16 cellular contexts compared by ENCODE assay signal in genomic region chr1:24202556-24202955, GRCh38. TPM values are rescaled to one million over a fixed set of nuclear protein-coding genes. Genes with fewer than 3 reads are reported as not detected.
DNase-seq lines count a peak whose midpoint lies in the region; ATAC-seq, FAIRE-seq and TF ChIP-seq lines count a peak whose summit lies in the region.
"Had no signal": no experiment of that assay in that cellular context is flagged by ENCODE, and none has a peak within 500 bp of the region (broad histone marks: within the 10 kb centered on the region; RNA-seq: fewer than 3 reads in every experiment).

No MANE protein-coding gene starts in this region.

- H2AFZ ChIP-seq in MM.1S (ENCODE audit: low read length): no peak overlapping the region
- no peak overlapping the region for H2AFZ ChIP-seq in SU-DHL-6 (ENCODE audit: low read depth, low read length, severe bottlenecking)

- H3K4me3 ChIP-seq in MM.1S (ENCODE audit: low read length): no peak overlapping the region
- H3K4me3 ChIP-seq in SU-DHL-6 (ENCODE audit: insufficient read depth, low read length, poor library complexity, severe bottlenecking): peak overlapping the region; percentile 83
- H3K4me3 ChIP-seq in kidney (ENCODE audit: low read length in 2 of 2): no peak overlapping the region
- H3K4me3 ChIP-seq: lung, ovary, right lobe of liver had no signal

- no peak overlapping the region for H3K4me3 Mint-ChIP-seq in type B pancreatic cell
- H3K4me3 Mint-ChIP-seq: activated CD4-positive, alpha-beta T cell treated with anti-CD3 and anti-CD28 coated beads for 36 hours; activated T-helper 17 cell treated with anti-CD3 and anti-CD28 coated beads, Interleukin-2, amount 50 U/mL, for 72 hours; H9 had no signal

- H3K27me3 ChIP-seq in MM.1S (replicated peaks; ENCODE audit: insufficient read depth, low read length): no peaks in the 10 kb centered on the region
- no peaks in the 10 kb centered on the region for H3K27me3 ChIP-seq in SU-DHL-6 (ENCODE audit: low read length)
- H3K27me3 ChIP-seq: ovary, right lobe of liver had no signal

- no peaks in the 10 kb centered on the region for H4K20me1 ChIP-seq in MM.1S (ENCODE audit: insufficient read depth, low read length)
- H4K20me1 ChIP-seq in SU-DHL-6 (ENCODE audit: low read depth, low read length): no peaks in the 10 kb centered on the region

- intact Hi-C loops in kidney (cut with DNase I): no loop called here

- DNase-seq in MM.1S (no peak), kidney (peak; percentile 63), type B pancreatic cell (ENCODE audit: extremely low spot score, unreplicated experiment) (no peak), HTR-8/SVneo (ENCODE audit: insufficient read length, low spot score) (no peak)
- no peak for DNase-seq in NK-92 treated with Interleukin-12 subunit alpha and Interleukin-12 subunit beta, amount 100 ng/mL, for 24 hours (lab: John Stamatoyannopoulos, UW)

- H3K79me2 ChIP-seq in MM.1S (ENCODE audit: low read length) (no peaks in the 10 kb centered on the region), SU-DHL-6 (ENCODE audit: insufficient read depth, low read length) (peaks cover 54% of the 10 kb centered on the region)

- H3K4me2 ChIP-seq in MM.1S (ENCODE audit: low read depth, low read length): peak overlapping the region; percentile 81
- peak overlapping the region; percentile 99 for H3K4me2 ChIP-seq in SU-DHL-6 (ENCODE audit: low read depth, low read length, poor library complexity, severe bottlenecking)

- H3K9me3 Mint-ChIP-seq in type B pancreatic cell: no peaks in the 10 kb centered on the region
- H3K9me3 Mint-ChIP-seq: activated T-helper 17 cell treated with anti-CD3 and anti-CD28 coated beads, Interleukin-2, amount 50 U/mL, for 72 hours; H9; naive B cell had no signal

- H3K27ac Mint-ChIP-seq in type B pancreatic cell: peak overlapping the region; percentile 66
- H3K27ac Mint-ChIP-seq: activated CD4-positive, alpha-beta T cell treated with anti-CD3 and anti-CD28 coated beads for 36 hours; activated T-helper 17 cell treated with anti-CD3 and anti-CD28 coated beads, Interleukin-2, amount 50 U/mL, for 72 hours; H9 had no signal

- H3K9me2 ChIP-seq in MM.1S (replicated peaks; ENCODE audit: insufficient read depth, low read length) (no peaks in the 10 kb centered on the region), SU-DHL-6 (replicated peaks; ENCODE audit: insufficient read depth, low read length) (no peaks in the 10 kb centered on the region)

- peaks cover 50% of the 10 kb centered on the region for H3F3A ChIP-seq in MM.1S (ENCODE audit: insufficient read depth, low read length)
- peaks cover 52% of the 10 kb centered on the region for H3F3A ChIP-seq in SU-DHL-6 (ENCODE audit: insufficient read depth)

- H3K9ac ChIP-seq in MM.1S (ENCODE audit: low read length): peak overlapping the region; percentile 63
- H3K9ac ChIP-seq in SU-DHL-6 (ENCODE audit: low read length): peak overlapping the region; percentile 84
- no peak overlapping the region for H3K9ac ChIP-seq in kidney (ENCODE audit: low read length in 2 of 2)

- no peaks in the 10 kb centered on the region for H3K27me3 Mint-ChIP-seq in type B pancreatic cell
- H3K27me3 Mint-ChIP-seq: activated CD4-positive, alpha-beta T cell treated with anti-CD3 and anti-CD28 coated beads for 36 hours; activated T-helper 17 cell treated with anti-CD3 and anti-CD28 coated beads, Interleukin-2, amount 50 U/mL, for 72 hours had no signal

- H3K36me3 ChIP-seq in MM.1S (replicated peaks; ENCODE audit: insufficient read depth, low read length) (no peaks in the 10 kb centered on the region), SU-DHL-6 (ENCODE audit: low read length) (no peaks in the 10 kb centered on the region; the same call in none of the 2 replicates), kidney (ENCODE audit: control insufficient read depth in 1 of 2, insufficient read depth in 2 of 2, low read length in 2 of 2) (no peaks in the 10 kb centered on the region)
- H3K36me3 ChIP-seq: ovary, right lobe of liver had no signal

- FAIRE-seq in kidney (lab: Jason Lieb, UNC) (no peak), HTR-8/SVneo (lab: Jason Lieb, UNC) (no peak)

- peaks cover 80% of the 10 kb centered on the region for H3K4me1 ChIP-seq in MM.1S (ENCODE audit: low read length)
- H3K4me1 ChIP-seq in kidney (ENCODE audit: control insufficient read depth in 1 of 2, insufficient read depth in 1 of 2, low read depth in 1 of 2, low read length in 2 of 2): peaks cover 0 to 2% of the 10 kb centered on the region in 2 donors

- H3K27ac ChIP-seq in MM.1S (ENCODE audit: low read length) (peak overlapping the region; percentile 96), SU-DHL-6 (ENCODE audit: low read depth, low read length) (peak overlapping the region; percentile 99), kidney (ENCODE audit: low read depth in 2 of 2, low read length in 2 of 2) (no peak overlapping the region)
- H3K27ac ChIP-seq: ovary, right lobe of liver had no signal

- no peaks in the 10 kb centered on the region for H3K9me3 ChIP-seq in MM.1S (replicated peaks; ENCODE audit: insufficient read depth, low read length)
- no peaks in the 10 kb centered on the region for H3K9me3 ChIP-seq in SU-DHL-6 (ENCODE audit: insufficient read depth, low read length)
- H3K9me3 ChIP-seq in kidney (ENCODE audit: control insufficient read depth in 1 of 2, low read length in 2 of 2): no peaks in the 10 kb centered on the region
- H3K9me3 ChIP-seq: ovary, right lobe of liver had no signal

- TF ChIP-seq CTCF in MM.1S (IDR thresholded peaks at IDR 0.05; ENCODE audit: low read length) (no peak), SU-DHL-6 (IDR thresholded peaks at IDR 0.05; ENCODE audit: insufficient read depth, low read length, poor library complexity, severe bottlenecking) (no peak), kidney (IDR thresholded peaks at IDR 0.05; ENCODE audit: borderline replicate concordance, extremely low read depth, insufficient read depth) (no peak), type B pancreatic cell (conservative IDR thresholded peaks at IDR 0.05) (no peak)

- ATAC-seq in GM21529 (IDR thresholded peaks at IDR 0.05; ENCODE audit: unreplicated experiment): no peak
- ATAC-seq: activated CD4-positive, alpha-beta T cell treated with anti-CD3 and anti-CD28 coated beads for 36 hours had no signal

- H3K36me3 Mint-ChIP-seq in type B pancreatic cell: no peaks in the 10 kb centered on the region
- H3K36me3 Mint-ChIP-seq: naive B cell had no signal

- H3K4me1 Mint-ChIP-seq in type B pancreatic cell (ENCODE audit: unreplicated experiment): peaks cover 8% of the 10 kb centered on the region

RNA-seq across cellular contexts. Expression of gene IFNLR1, which starts 15.5 kb away (rescaled TPM):
- 4.8 TPM for total RNA-seq in kidney
- polyA plus RNA-seq in kidney (ENCODE audit: insufficient read depth, low read depth, low replicate concordance): 1.6 TPM
- total RNA-seq in type B pancreatic cell (ENCODE audit: low replicate concordance): 7.1 and 19.9 TPM in 2 replicates

RNA-seq across cellular contexts. Expression of gene IL22RA1, which starts 59.6 kb away (rescaled TPM):
- total RNA-seq in kidney: 1.4 TPM
- 1.4 TPM for polyA plus RNA-seq in kidney (ENCODE audit: insufficient read depth, low read depth, low replicate concordance)
- total RNA-seq in type B pancreatic cell (ENCODE audit: low replicate concordance): 1.1 and 2.8 TPM in 2 replicates
- total RNA-seq: activated CD4-positive, alpha-beta T cell treated with anti-CD3 and anti-CD28 coated beads for 36 hours; activated T-helper 17 cell treated with anti-CD3 and anti-CD28 coated beads, Interleukin-2, amount 50 U/mL, for 72 hours; Daoy; temporal lobe had no signal

Comparison
In these comparisons a context has a peak if more than half of its experiments do, and no peak if none do; other contexts are left out.
1. H3K27ac ChIP-seq: peak in MM.1S (single experiment) and SU-DHL-6 (single experiment); none in kidney (0 of 2).
2. H3K9ac ChIP-seq: peak in MM.1S (single experiment) and SU-DHL-6 (single experiment); none in kidney (0 of 2).